Comparison of ENCODE assay signal across 5 cellular contexts in the genomic region with DNA sequence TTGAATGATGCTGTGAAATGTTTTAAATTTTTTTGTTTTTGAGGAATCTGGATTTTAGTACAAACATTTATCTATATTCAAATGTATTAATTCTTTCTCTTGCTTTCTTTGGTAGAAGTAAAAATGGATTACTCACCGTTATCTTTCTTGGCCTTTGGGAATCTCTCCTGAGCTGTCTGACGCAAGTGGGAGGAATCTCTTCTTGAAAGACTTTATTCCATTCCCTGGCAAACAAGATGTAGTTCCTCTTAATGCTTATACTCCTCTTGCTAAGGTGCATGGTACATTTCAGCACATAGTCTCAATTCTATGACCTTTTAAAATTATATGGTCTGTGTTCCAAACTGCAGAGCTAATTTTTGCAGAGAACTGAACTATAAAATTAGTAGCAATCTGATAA.
"Had no signal": no experiment of that assay in that cellular context is flagged by ENCODE, and none has a peak within 500 bp of the region (broad histone marks: within the 10 kb centered on the region; RNA-seq: fewer than 3 reads in every experiment).

No MANE protein-coding gene starts in this region.

- ATAC-seq: HepG2, K562 had no signal

- DNase-seq: IMR-90, KBM-7, KG1 had no signal
